1 cellular context compared by ENCODE assay signal in the genomic region with DNA sequence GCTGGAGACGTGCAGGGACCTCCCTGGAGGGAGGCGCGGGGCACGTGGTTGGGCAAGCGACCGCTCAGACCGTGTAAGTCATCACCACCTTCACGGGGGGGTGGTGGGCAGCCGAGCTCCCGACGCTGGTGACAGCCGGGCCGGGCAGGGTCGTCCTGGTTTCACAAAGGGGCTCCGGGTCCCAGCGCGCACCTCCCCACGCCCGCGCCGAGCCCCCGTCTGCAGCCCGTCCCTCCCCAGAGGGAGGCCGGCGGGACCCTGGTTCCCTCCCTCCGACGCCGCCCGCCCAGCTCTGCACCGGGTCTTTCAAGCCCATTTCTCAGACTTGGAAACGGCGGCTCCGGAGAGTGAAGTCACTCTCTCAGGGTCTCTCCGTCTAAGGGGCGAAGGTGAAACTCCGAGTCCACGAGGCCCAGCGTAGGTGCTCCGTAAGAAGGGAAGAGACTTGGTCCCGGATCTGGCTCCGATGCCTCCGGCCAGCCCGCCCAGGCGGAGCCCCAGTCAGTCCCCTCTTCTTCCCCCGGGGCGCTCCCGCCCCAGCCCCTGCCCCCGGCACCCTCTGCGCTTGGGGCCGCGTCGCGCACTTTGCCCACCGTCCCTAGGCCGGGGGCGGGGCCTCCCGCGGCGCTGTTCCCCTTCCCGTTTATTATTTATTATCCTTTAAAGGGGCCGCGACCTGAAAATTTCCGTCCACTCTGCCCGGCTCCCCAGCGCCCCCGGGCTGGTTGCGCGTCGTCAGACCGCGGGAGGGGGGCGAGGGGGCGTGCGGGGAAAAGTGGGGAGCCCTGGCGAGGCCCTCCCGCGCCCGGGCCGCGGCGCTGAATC.
TF ChIP-seq lines count a peak whose summit lies in the region.

No MANE protein-coding gene starts in this region.

TF ChIP-seq in endothelial cell of umbilical vein, 7 proteins besides CTCF, POLR2A, EP300 and RAD21:
- TF ChIP-seq GATA2 (IDR thresholded peaks at IDR 0.05; ENCODE audit: insufficient read depth, insufficient read length, low read depth, low read length), result no peak
- TF ChIP-seq MYC (IDR thresholded peaks at IDR 0.05; ENCODE audit: low read depth, low read length), result no peak
- no peak for TF ChIP-seq EZH2 (IDR thresholded peaks at IDR 0.05; ENCODE audit: borderline replicate concordance, low read depth, low read length, severe bottlenecking)
- TF ChIP-seq POLR2AphosphoS5 (IDR thresholded peaks at IDR 0.05; ENCODE audit: insufficient read depth, low read depth, low read length), result no peak
- TF ChIP-seq MAX (IDR thresholded peaks at IDR 0.05; ENCODE audit: insufficient read depth, insufficient read length), result no peak
- no peak for TF ChIP-seq FOS (IDR thresholded peaks at IDR 0.05; ENCODE audit: borderline replicate concordance, insufficient read depth, low read length)
- TF ChIP-seq JUN (IDR thresholded peaks at IDR 0.05; ENCODE audit: borderline replicate concordance, insufficient read depth, insufficient read length, low read depth), result no peak
TF ChIP-seq in endothelial cell of umbilical vein: peak in this region for 0.
